ENCODE assay signal across 29 cellular contexts in genomic region chr3:49680493-49681231, GRCh38. TPM values are rescaled to one million over a fixed set of nuclear protein-coding genes. Genes with fewer than 3 reads are reported as not detected.
"Had no signal": no experiment of that assay in that cellular context is flagged by ENCODE, and none has a peak within 500 bp of the region (broad histone marks: within the 10 kb centered on the region; RNA-seq: fewer than 3 reads in every experiment).

No MANE protein-coding gene starts in this region.

- H3K4me1 Mint-ChIP-seq: endodermal cell, mesothelial cell of epicardium, nephron, neural progenitor cell had no signal

- H3K27me3 Mint-ChIP-seq: naive thymus-derived CD4-positive, alpha-beta T cell; stimulated activated naive CD8-positive, alpha-beta T cell treated with anti-CD3 and anti-CD28 coated beads, Interleukin-15, Interleukin-2, amounts not matched to agents 100 ng/mL and 50 ng/mL, for 24 hours had no signal

- H3K27ac Mint-ChIP-seq: endodermal cell; mesothelial cell of epicardium; nephron; neural progenitor cell; stimulated activated effector memory CD8-positive, alpha-beta T cell treated with anti-CD3 and anti-CD28 coated beads, Interleukin-12 subunit alpha, Interleukin-12 subunit beta, amount 100 ng/mL, for 72 hours; stimulated activated naive CD8-positive, alpha-beta T cell treated with anti-CD3 and anti-CD28 coated beads, Interleukin-15, Interleukin-2, amounts not matched to agents 100 ng/mL and 50 ng/mL, for 24 hours had no signal

- H3K4me3 Mint-ChIP-seq: endodermal cell; mesothelial cell of epicardium; neural progenitor cell; stimulated activated effector memory CD8-positive, alpha-beta T cell treated with anti-CD3 and anti-CD28 coated beads, Interleukin-12 subunit alpha, Interleukin-12 subunit beta, amount 100 ng/mL, for 72 hours; stimulated activated naive CD8-positive, alpha-beta T cell treated with anti-CD3 and anti-CD28 coated beads, Interleukin-15, Interleukin-2, amounts not matched to agents 100 ng/mL and 50 ng/mL, for 24 hours had no signal

- H3K27ac ChIP-seq: epithelial cell of prostate, gastrocnemius medialis, heart left ventricle, hepatocyte, left lung, neural progenitor cell, prostate gland, right atrium auricular region, thoracic aorta, tibial nerve, upper lobe of left lung had no signal

- DNase-seq: cortex of kidney; effector CD8-positive, alpha-beta T cell; endodermal cell; foreskin fibroblast; gastrocnemius medialis; heart left ventricle; kidney; left lung; mesenchymal stem cell; mucosa of descending colon; naive thymus-derived CD4-positive, alpha-beta T cell; stimulated activated CD4-positive, alpha-beta T cell treated with anti-CD3 and anti-CD28 coated beads, Interleukin-2, amount 100 ng/mL, for 24 hours; stimulated activated CD4-positive, alpha-beta T cell treated with anti-CD3 and anti-CD28 coated beads, Interleukin-4, amount 100 ng/mL, for 24 hours; upper lobe of left lung had no signal

- H3K9me3 Mint-ChIP-seq: endodermal cell; mesothelial cell of epicardium; naive thymus-derived CD4-positive, alpha-beta T cell; nephron; neural progenitor cell; stimulated activated effector memory CD8-positive, alpha-beta T cell treated with anti-CD3 and anti-CD28 coated beads, Interleukin-12 subunit alpha, Interleukin-12 subunit beta, amount 100 ng/mL, for 72 hours; stimulated activated naive CD8-positive, alpha-beta T cell treated with anti-CD3 and anti-CD28 coated beads, Interleukin-15, Interleukin-2, amounts not matched to agents 100 ng/mL and 50 ng/mL, for 24 hours had no signal

- ATAC-seq: esophagus mucosa; gastrocnemius medialis; heart left ventricle; left lung; mucosa of descending colon; naive thymus-derived CD4-positive, alpha-beta T cell; sciatic nerve; stimulated activated effector memory CD8-positive, alpha-beta T cell treated with anti-CD3 and anti-CD28 coated beads, Interleukin-12 subunit alpha, Interleukin-12 subunit beta, amount 100 ng/mL, for 72 hours had no signal

- FAIRE-seq: kidney, urothelium cell line had no signal

RNA-seq across cellular contexts. Expression of gene AMIGO3, which starts 38.8 kb away (rescaled TPM):
- total RNA-seq: esophagus mucosa, kidney, mucosa of descending colon, osteocyte, sciatic nerve had no signal
